ENCODE assay signal across 10 cellular contexts in the genomic region with DNA sequence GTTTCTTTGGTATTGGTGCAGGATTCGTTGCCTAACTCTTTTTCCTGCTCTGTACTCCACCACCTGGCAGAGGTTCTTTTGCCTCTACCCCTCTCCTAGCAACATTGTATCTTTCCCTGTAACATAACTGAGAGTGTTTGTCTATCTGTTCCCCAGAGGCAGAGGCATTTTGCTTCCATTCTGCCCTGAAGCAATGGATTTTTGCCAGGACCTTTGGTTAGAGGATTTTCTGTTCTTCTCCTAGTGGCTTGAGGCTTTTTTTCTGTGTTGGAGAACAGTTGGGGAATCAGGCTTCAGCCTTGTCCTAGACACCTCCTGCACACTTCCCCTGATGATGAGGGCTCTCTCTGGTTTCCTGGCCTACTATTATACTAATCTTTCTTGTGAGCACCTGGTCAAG.
DNase-seq lines count a peak whose midpoint lies in the region; TF ChIP-seq lines count a peak whose summit lies in the region.
"Had no signal": no experiment of that assay in that cellular context is flagged by ENCODE, and none has a peak within 500 bp of the region (broad histone marks: within the 10 kb centered on the region; RNA-seq: fewer than 3 reads in every experiment).

No MANE protein-coding gene starts in this region.

- peak; percentile 17 for DNase-seq in ELF-1 (ENCODE audit: low read depth, low spot score)
- DNase-seq in SJCRH30: peak; percentile 73 to 91
- peak; percentile 6 for DNase-seq in fibroblast of mammary gland (ENCODE audit: low read depth)
- DNase-seq in osteocyte (ENCODE audit: extremely low spot score, unreplicated experiment): no peak
- no peak for DNase-seq in inferior parietal cortex (ENCODE audit: extremely low spot score)
- no peak for DNase-seq in type B pancreatic cell (ENCODE audit: extremely low spot score, unreplicated experiment)
- DNase-seq in thyroid gland: no peak
- DNase-seq in kidney glomerular epithelial cell (lab: John Stamatoyannopoulos, UW): no peak
- DNase-seq: activated naive CD4-positive, alpha-beta T cell treated with anti-CD3 and anti-CD28 coated beads, Interleukin-2, amount 50 U/mL, for 16 hours; NCI-H1105 had no signal

- peaks cover 12% of the 10 kb centered on the region for H3K4me1 ChIP-seq in SJCRH30
- peaks cover 14 to 26% of the 10 kb centered on the region in 2 donors for H3K4me1 ChIP-seq in thyroid gland

- intact Hi-C loops in thyroid gland (cut with DNase I): no loop called here

- H3K9me3 ChIP-seq in SJCRH30 (replicated peaks) (peaks cover 6% of the 10 kb centered on the region; the same call in 1 of the 2 replicates), thyroid gland (no peaks in the 10 kb centered on the region)

- TF ChIP-seq CTCF in fibroblast of mammary gland (conservative IDR thresholded peaks at IDR 0.05; ENCODE audit: control insufficient read depth, insufficient read depth, low read depth, low read length) (no peak), osteocyte (IDR thresholded peaks at IDR 0.05) (no peak), type B pancreatic cell (conservative IDR thresholded peaks at IDR 0.05) (no peak), thyroid gland (IDR thresholded peaks at IDR 0.05) (no peak)

- no peaks in the 10 kb centered on the region for H3K27me3 ChIP-seq in SJCRH30
- no peaks in the 10 kb centered on the region for H3K27me3 ChIP-seq in thyroid gland

- H3K4me3 Mint-ChIP-seq in osteocyte (ENCODE audit: unreplicated experiment) (no peak overlapping the region), type B pancreatic cell (no peak overlapping the region)

- no peaks in the 10 kb centered on the region for H3K27me3 Mint-ChIP-seq in osteocyte (ENCODE audit: unreplicated experiment)
- H3K27me3 Mint-ChIP-seq in type B pancreatic cell: no peaks in the 10 kb centered on the region

- peaks cover 17% of the 10 kb centered on the region for H3K9me3 Mint-ChIP-seq in osteocyte (ENCODE audit: unreplicated experiment)
- peaks cover 10% of the 10 kb centered on the region for H3K9me3 Mint-ChIP-seq in type B pancreatic cell

- peak overlapping the region; percentile 75 for H3K27ac Mint-ChIP-seq in osteocyte (ENCODE audit: unreplicated experiment)
- no peak overlapping the region for H3K27ac Mint-ChIP-seq in type B pancreatic cell

- H3K36me3 Mint-ChIP-seq in osteocyte (ENCODE audit: unreplicated experiment) (peaks cover 17% of the 10 kb centered on the region), type B pancreatic cell (peaks cover 14% of the 10 kb centered on the region)

- WGBS in thyroid gland, 2 donors: 76 to 91% methylated on average over 1 of the region's 1 CpG

- H3K4me3 ChIP-seq in SJCRH30 (no peak overlapping the region), fibroblast of mammary gland (ENCODE audit: control insufficient read depth, low read depth, low read length) (no peak overlapping the region), thyroid gland (replicated peaks in 1 of 3) (no peak overlapping the region)

- peaks cover 68% of the 10 kb centered on the region for H3K36me3 ChIP-seq in SJCRH30
- H3K36me3 ChIP-seq in thyroid gland: no peaks in the 10 kb centered on the region

- no peak for TF ChIP-seq POLR2A in thyroid gland (IDR thresholded peaks at IDR 0.05)

- H3K4me1 Mint-ChIP-seq in osteocyte (ENCODE audit: unreplicated experiment): peaks cover 22% of the 10 kb centered on the region
- H3K4me1 Mint-ChIP-seq in type B pancreatic cell (ENCODE audit: unreplicated experiment): peaks cover 11% of the 10 kb centered on the region

- H3K27ac ChIP-seq in SJCRH30 (no peak overlapping the region), thyroid gland (no peak overlapping the region)

Comparison
In these comparisons a context has a peak if more than half of its experiments do, and no peak if none do; other contexts are left out.
1. DNase-seq: peak in ELF-1 (single experiment), SJCRH30 (2 of 2) and fibroblast of mammary gland (single experiment); none in osteocyte (single experiment), inferior parietal cortex (single experiment), type B pancreatic cell (single experiment), thyroid gland (0 of 2) and kidney glomerular epithelial cell (single experiment).